In the genomic region with DNA sequence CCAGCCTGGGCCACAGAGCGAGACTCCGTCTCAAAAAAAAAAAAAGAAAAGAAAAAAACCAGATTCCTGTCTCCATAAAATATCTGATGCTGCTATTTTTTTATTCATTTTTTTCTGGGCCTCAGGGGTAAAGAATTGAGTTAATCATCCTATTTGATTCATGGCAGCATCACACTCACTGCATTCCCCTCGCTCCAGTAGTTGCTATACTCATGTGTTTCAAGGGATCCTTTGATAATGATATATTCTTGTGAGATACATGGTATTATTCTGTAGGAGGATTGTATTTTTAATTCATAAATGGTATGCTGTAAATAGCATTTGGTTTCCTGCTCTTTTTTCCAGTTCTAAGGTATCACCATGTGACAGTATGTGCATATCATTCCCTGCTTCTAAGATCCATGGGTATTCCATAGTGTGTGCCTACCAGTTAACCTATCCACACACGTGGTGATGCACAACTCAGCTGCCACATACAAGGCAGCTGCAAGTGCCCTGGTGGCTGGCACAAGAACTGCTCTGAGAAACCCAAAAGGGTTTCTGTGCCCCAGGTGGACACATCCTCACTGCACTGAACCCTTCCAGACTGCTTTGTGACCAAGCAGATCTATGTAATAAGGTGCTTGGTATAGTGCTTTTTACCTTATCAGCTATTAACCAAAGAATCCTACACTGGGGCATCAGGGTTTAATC, we compare ENCODE assay signal across 9 cellular contexts.
DNase-seq lines count a peak whose midpoint lies in the region; ATAC-seq, FAIRE-seq and TF ChIP-seq lines count a peak whose summit lies in the region.
"Had no signal": no experiment of that assay in that cellular context is flagged by ENCODE, and none has a peak within 500 bp of the region (broad histone marks: within the 10 kb centered on the region; RNA-seq: fewer than 3 reads in every experiment).

No MANE protein-coding gene starts in this region.

- no peak overlapping the region for H3K9ac ChIP-seq in SU-DHL-6 (ENCODE audit: low read length)

- H3K36me3 ChIP-seq in cardiac muscle cell = no peaks in the 10 kb centered on the region
- H3K36me3 ChIP-seq in left ventricle myocardium inferior = no peaks in the 10 kb centered on the region
- H3K36me3 ChIP-seq in SU-DHL-6 (ENCODE audit: low read length) = no peaks in the 10 kb centered on the region

- no peak overlapping the region for H3K27ac Mint-ChIP-seq in glutamatergic neuron (ENCODE audit: unreplicated experiment)

- H3K4me3 Mint-ChIP-seq in glutamatergic neuron (ENCODE audit: unreplicated experiment) = no peak overlapping the region

- H3K27ac ChIP-seq in cardiac muscle cell (no peak overlapping the region), left ventricle myocardium inferior (replicated peaks) (no peak overlapping the region), SU-DHL-6 (ENCODE audit: low read depth, low read length) (no peak overlapping the region)

- H3K4me1 ChIP-seq in cardiac muscle cell (ENCODE audit: low read depth) (no peaks in the 10 kb centered on the region), left ventricle myocardium inferior (peaks cover 20% of the 10 kb centered on the region)

- DNase-seq in cardiac muscle cell (ENCODE audit: low read depth in 1 of 2, low spot score in 1 of 2) (no peak), left ventricle myocardium inferior (no peak), glutamatergic neuron (no peak), urothelium cell line (ENCODE audit: low spot score) (no peak), NCI-H2107 (lab: John Stamatoyannopoulos, UW) (no peak), cardiac septum (ENCODE audit: low spot score) (no peak)
- DNase-seq: Right ventricle myocardium superior had no signal

- no peaks in the 10 kb centered on the region for H3K27me3 ChIP-seq in cardiac muscle cell
- H3K27me3 ChIP-seq in left ventricle myocardium inferior (ENCODE audit: low read depth) = no peaks in the 10 kb centered on the region
- H3K27me3 ChIP-seq in SU-DHL-6 (ENCODE audit: low read length) = no peaks in the 10 kb centered on the region

- no peaks in the 10 kb centered on the region for H4K20me1 ChIP-seq in SU-DHL-6 (ENCODE audit: low read depth, low read length)

- H3K79me2 ChIP-seq in SU-DHL-6 (ENCODE audit: insufficient read depth, low read length) = no peaks in the 10 kb centered on the region

- TF ChIP-seq CTCF in cardiac muscle cell (IDR thresholded peaks at IDR 0.05; ENCODE audit: low read depth, low read length) (peak; percentile 33), left ventricle myocardium inferior (IDR thresholded peaks at IDR 0.05; ENCODE audit: borderline replicate concordance) (no peak), SU-DHL-6 (IDR thresholded peaks at IDR 0.05; ENCODE audit: insufficient read depth, low read length, poor library complexity, severe bottlenecking) (peak; percentile 40), glutamatergic neuron (IDR thresholded peaks at IDR 0.05; ENCODE audit: partially characterized antibody, unreplicated experiment) (peak; percentile 13)

- H3K9me3 ChIP-seq in cardiac muscle cell (ENCODE audit: low read depth) (no peaks in the 10 kb centered on the region), left ventricle myocardium inferior (replicated peaks) (peaks cover 8% of the 10 kb centered on the region), SU-DHL-6 (ENCODE audit: insufficient read depth, low read length) (peaks cover 8% of the 10 kb centered on the region; the same call in 1 of the 2 replicates)

- no peak for ATAC-seq in HG02759 (IDR thresholded peaks at IDR 0.05; ENCODE audit: unreplicated experiment)

- peaks cover 5% of the 10 kb centered on the region for H3K36me3 Mint-ChIP-seq in glutamatergic neuron (ENCODE audit: unreplicated experiment)

- intact Hi-C loops in left ventricle myocardium inferior (cut with micrococcal nuclease) (no loop called here), cardiac septum (cut with DNase I) (no loop called here)

- FAIRE-seq in urothelium cell line (lab: Jason Lieb, UNC) = peak; percentile 59

- no peaks in the 10 kb centered on the region for H3K4me1 Mint-ChIP-seq in glutamatergic neuron (ENCODE audit: low read depth, unreplicated experiment)

- H3K4me3 ChIP-seq in cardiac muscle cell = no peak overlapping the region
- no peak overlapping the region for H3K4me3 ChIP-seq in left ventricle myocardium inferior
- H3K4me3 ChIP-seq in SU-DHL-6 (ENCODE audit: insufficient read depth, low read length, poor library complexity, severe bottlenecking) = no peak overlapping the region

- peaks cover 5% of the 10 kb centered on the region; the same call in 1 of the 2 replicates for H3F3A ChIP-seq in SU-DHL-6 (ENCODE audit: insufficient read depth)

- no peak overlapping the region for H2AFZ ChIP-seq in SU-DHL-6 (ENCODE audit: low read depth, low read length, severe bottlenecking)

- peaks cover 2% of the 10 kb centered on the region for H3K9me3 Mint-ChIP-seq in glutamatergic neuron (ENCODE audit: unreplicated experiment)

- H3K27me3 Mint-ChIP-seq in glutamatergic neuron (ENCODE audit: unreplicated experiment) = no peaks in the 10 kb centered on the region

- H3K4me2 ChIP-seq in SU-DHL-6 (ENCODE audit: low read depth, low read length, poor library complexity, severe bottlenecking) = no peak overlapping the region

- H3K9me2 ChIP-seq in SU-DHL-6 (replicated peaks; ENCODE audit: insufficient read depth, low read length) = no peaks in the 10 kb centered on the region
